1 cellular context compared by ENCODE assay signal in the genomic region with DNA sequence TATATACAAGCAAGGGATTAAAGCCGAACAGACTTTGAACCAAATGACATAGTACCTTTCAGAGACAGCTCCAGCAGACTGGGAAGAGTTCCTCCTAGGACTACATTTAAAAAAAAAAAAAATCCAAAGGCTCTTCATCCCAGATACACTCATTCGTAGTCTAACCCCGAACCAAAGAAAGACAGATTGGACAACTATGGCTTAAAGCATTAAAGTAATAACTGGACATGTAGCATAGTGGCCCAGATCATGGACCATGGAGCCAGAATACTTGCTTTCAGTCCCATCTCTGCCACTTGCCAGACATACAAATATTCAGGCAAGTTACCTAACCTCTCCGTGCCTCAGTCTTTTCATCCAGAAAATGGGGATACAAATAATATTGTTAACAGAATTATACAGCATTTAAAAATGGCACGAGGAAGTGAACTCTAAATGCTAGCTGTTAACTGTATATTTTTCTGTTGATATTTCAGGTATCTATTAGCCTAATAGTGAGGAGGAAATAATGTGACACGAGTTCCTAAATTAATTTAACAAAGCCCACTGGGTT.
TF ChIP-seq lines count a peak whose summit lies in the region.

No MANE protein-coding gene starts in this region.

TF ChIP-seq in GM23338, 12 proteins besides CTCF, POLR2A, EP300 and RAD21 (continued from another document):
- TF ChIP-seq ZNF462 (CRISPR knock-in tag; IDR thresholded peaks at IDR 0.05) (no peak), ETS1 (IDR thresholded peaks at IDR 0.05) (no peak), STAT1 (IDR thresholded peaks at IDR 0.05; ENCODE audit: unreplicated experiment) (no peak), EZH2 (IDR thresholded peaks at IDR 0.05; ENCODE audit: low read depth, unreplicated experiment) (no peak), CREB1 (CRISPR knock-in tag; IDR thresholded peaks at IDR 0.05; ENCODE audit: low read depth) (no peak), REST (IDR thresholded peaks at IDR 0.05; ENCODE audit: unreplicated experiment) (no peak)
